ENCODE assay signal across 25 cellular contexts in the genomic region with DNA sequence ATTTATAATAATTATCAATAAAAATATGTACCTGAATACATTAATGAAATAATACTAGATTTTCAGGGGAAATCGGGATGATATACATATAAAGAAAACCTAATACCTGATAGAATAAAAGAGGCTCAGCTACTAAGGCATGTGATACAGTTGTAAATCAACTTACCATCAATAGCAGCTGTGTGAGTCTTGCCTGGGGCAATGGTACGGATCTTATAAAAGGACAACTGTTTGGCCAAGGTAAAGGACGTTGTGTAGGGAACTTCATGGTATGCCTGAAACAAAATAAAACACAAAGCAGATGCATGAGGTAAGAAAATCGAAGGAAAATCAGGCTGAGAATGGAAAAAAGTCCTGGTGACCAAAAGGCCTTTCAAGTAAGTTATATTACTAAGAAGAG.
"Had no signal": no experiment of that assay in that cellular context is flagged by ENCODE, and none has a peak within 500 bp of the region (broad histone marks: within the 10 kb centered on the region; RNA-seq: fewer than 3 reads in every experiment).

No MANE protein-coding gene starts in this region.

- H3K27me3 ChIP-seq: breast epithelium, Peyer's patch had no signal

- H3K27ac ChIP-seq: breast epithelium, KMS-11, Peyer's patch had no signal

- H3K4me1 ChIP-seq: breast epithelium, Peyer's patch had no signal

- ATAC-seq: activated CD8-positive, alpha-beta memory T cell treated with anti-CD3 and anti-CD28 coated beads, Interleukin-2, amount 10 ng/mL, durations not matched to agents 7 days and 5 days; T-helper 17 cell had no signal

- DNase-seq: activated B cell treated with CpG ODN at 0.5 μM for 24 hours; activated CD4-positive, alpha-beta T cell treated with anti-CD3 and anti-CD28 coated beads for 1 hour; activated CD4-positive, alpha-beta T cell treated with anti-CD3 and anti-CD28 coated beads, Interleukin-2, amount 10 ng/mL, durations not matched to agents 24 days and 14 days; activated CD4-positive, alpha-beta T cell treated with anti-CD3 and anti-CD28 coated beads, Interleukin-2, amount 50 U/mL, for 48 hours; activated CD8-positive, alpha-beta memory T cell treated with anti-CD3 and anti-CD28 coated beads, Interleukin-2, amount 10 ng/mL, durations not matched to agents 7 days and 5 days; activated gamma-delta T cell; activated naive CD4-positive, alpha-beta T cell treated with anti-CD3 and anti-CD28 coated beads for 36 hours; activated naive CD8-positive, alpha-beta T cell treated with anti-CD3 and anti-CD28 coated beads for 36 hours; activated T-cell treated with anti-CD3 and anti-CD28 coated beads, Interleukin-2, amount 50 U/mL, for 24 hours; aorta; central memory CD4-positive, alpha-beta T cell; MM.1S; NCI-H1105; NCI-H1436 treated with DMSO at 0.1 percent for 48 hours; NCI-H1930; NCI-H2171; NCI-H2227 treated with DMSO at 0.1 percent for 48 hours; NCI-H446 treated with DMSO at 0.1 percent for 48 hours; NCI-H524 treated with DMSO at 0.1 percent for 48 hours; Peyer's patch; SHP77; T-helper 17 cell; T-helper 9 cell had no signal

- H3K9me3 ChIP-seq: breast epithelium, Peyer's patch had no signal

- H3K4me3 ChIP-seq: breast epithelium, Peyer's patch had no signal
